8 cellular contexts compared by ENCODE assay signal in the genomic region with DNA sequence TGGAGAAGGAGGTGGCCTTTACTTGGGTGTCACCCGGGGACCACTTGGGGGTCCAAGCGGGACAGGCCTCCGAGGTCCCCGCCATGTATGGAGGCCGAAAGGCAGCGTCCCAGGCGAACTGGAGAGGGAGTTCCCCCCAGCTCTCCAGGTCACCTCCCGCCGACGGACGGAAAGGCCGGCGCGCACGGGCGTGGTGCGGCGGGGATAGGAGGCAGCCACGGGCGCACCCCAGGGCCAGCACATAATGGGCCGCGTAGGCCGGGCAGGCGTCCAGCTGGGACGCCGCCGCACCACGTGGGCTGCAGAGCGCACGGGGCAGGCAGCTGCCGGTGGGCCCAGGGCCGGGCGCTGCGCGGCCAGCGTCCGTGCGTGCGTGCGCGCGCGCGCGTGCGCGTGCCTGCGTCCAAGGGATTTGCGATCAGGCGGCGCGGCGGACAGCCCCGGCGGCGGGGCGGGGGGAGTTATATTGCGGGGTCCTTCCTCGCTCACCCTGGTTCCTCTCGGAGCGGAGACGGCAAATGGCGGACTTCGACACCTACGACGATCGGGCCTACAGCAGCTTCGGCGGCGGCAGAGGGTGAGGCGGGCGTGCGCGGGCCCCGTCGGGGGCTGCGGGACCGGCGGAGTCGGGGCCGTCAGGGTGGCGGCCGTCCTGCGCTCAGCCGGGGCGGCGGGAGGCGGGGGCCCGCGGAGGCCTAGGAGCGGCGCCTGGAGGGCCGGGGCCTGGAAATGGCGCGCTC. TPM values are rescaled to one million over a fixed set of nuclear protein-coding genes. Genes with fewer than 3 reads are reported as not detected.
DNase-seq lines count a peak whose midpoint lies in the region; ATAC-seq and TF ChIP-seq lines count a peak whose summit lies in the region.

A gene (plus strand): TSS at position 491 of the 740 bp plus-strand sequence. CDS start 28 bp downstream, at position 519.

- peak; percentile 97 for ATAC-seq in naive thymus-derived CD4-positive, alpha-beta T cell
- ATAC-seq in stimulated activated memory B cell treated with anti-CD40 and anti-IgM and Interleukin-4, amounts not matched to agents 10 μg/mL and 1 μg/mL and 100 μg/mL, for 72 hours = peak; percentile 96

- H3K4me3 Mint-ChIP-seq in naive thymus-derived CD4-positive, alpha-beta T cell = peak within 1 kb of the TSS; percentile 86 to 98 (median 92)
- H3K4me3 Mint-ChIP-seq in stimulated activated memory B cell treated with anti-CD40 and anti-IgM and Interleukin-4, amounts not matched to agents 10 μg/mL and 1 μg/mL and 100 μg/mL, for 72 hours = peak within 1 kb of the TSS; percentile 95

- intact Hi-C loops in naive thymus-derived CD4-positive, alpha-beta T cell (cut with micrococcal nuclease) = loop anchor here (1.0 to 10.0 kb wide), 12 partner anchors 9 to 1743 kb away; a partner anchor contains a TSS

- H3K27ac ChIP-seq in fibroblast of lung (ENCODE audit: insufficient read depth, low read length) = peak within 1 kb of the TSS; percentile 96
- H3K27ac ChIP-seq in naive thymus-derived CD4-positive, alpha-beta T cell (ENCODE audit: low read depth, low read length) = peak within 1 kb of the TSS; percentile 99

- peak within 1 kb of the TSS; percentile 56 for H2AFZ ChIP-seq in fibroblast of lung (ENCODE audit: low read length)

- H4K20me1 ChIP-seq in fibroblast of lung (ENCODE audit: control insufficient read depth, extremely low read depth, insufficient read depth, low read length) = no peaks in the 10 kb centered on the region

- no peaks in the 10 kb centered on the region for H3K27me3 Mint-ChIP-seq in naive thymus-derived CD4-positive, alpha-beta T cell
- no peaks in the 10 kb centered on the region for H3K27me3 Mint-ChIP-seq in stimulated activated memory B cell treated with anti-CD40 and anti-IgM and Interleukin-4, amounts not matched to agents 10 μg/mL and 1 μg/mL and 100 μg/mL, for 72 hours

- no peaks in the 10 kb centered on the region for H3K9me3 ChIP-seq in fibroblast of lung (ENCODE audit: control insufficient read depth, insufficient read depth, low read depth, low read length)
- H3K9me3 ChIP-seq in naive thymus-derived CD4-positive, alpha-beta T cell (ENCODE audit: control insufficient read depth in 2 of 3, low read length in 3 of 3) = no peaks in the 10 kb centered on the region

- H3K9ac ChIP-seq in fibroblast of lung (ENCODE audit: insufficient read depth, low read length) = peak within 1 kb of the TSS; percentile 96

- peaks cover 32 to 57% (median 47%) of the 10 kb centered on the region in 7 donors for H3K4me1 Mint-ChIP-seq in naive thymus-derived CD4-positive, alpha-beta T cell
- H3K4me1 Mint-ChIP-seq in stimulated activated memory B cell treated with anti-CD40 and anti-IgM and Interleukin-4, amounts not matched to agents 10 μg/mL and 1 μg/mL and 100 μg/mL, for 72 hours = peaks cover 37% of the 10 kb centered on the region

- peaks cover 0 to 19% (median 10%) of the 10 kb centered on the region in 5 donors for H3K36me3 Mint-ChIP-seq in naive thymus-derived CD4-positive, alpha-beta T cell
- H3K36me3 Mint-ChIP-seq in stimulated activated memory B cell treated with anti-CD40 and anti-IgM and Interleukin-4, amounts not matched to agents 10 μg/mL and 1 μg/mL and 100 μg/mL, for 72 hours = peaks cover 10% of the 10 kb centered on the region

- peak within 1 kb of the TSS; percentile 88 to 97 (median 94) for H3K27ac Mint-ChIP-seq in naive thymus-derived CD4-positive, alpha-beta T cell
- peak within 1 kb of the TSS; percentile 91 for H3K27ac Mint-ChIP-seq in stimulated activated memory B cell treated with anti-CD40 and anti-IgM and Interleukin-4, amounts not matched to agents 10 μg/mL and 1 μg/mL and 100 μg/mL, for 72 hours

- no peaks in the 10 kb centered on the region for H3K9me3 Mint-ChIP-seq in naive thymus-derived CD4-positive, alpha-beta T cell
- H3K9me3 Mint-ChIP-seq in stimulated activated memory B cell treated with anti-CD40 and anti-IgM and Interleukin-4, amounts not matched to agents 10 μg/mL and 1 μg/mL and 100 μg/mL, for 72 hours = no peaks in the 10 kb centered on the region

- DNase-seq in Daoy (ENCODE audit: low read depth) (peak; percentile 100), GOT3 (lab: John Stamatoyannopoulos, UW) (peak; percentile 91), LNCaP clone FGC (ENCODE audit: low read depth) (peak; percentile 80), RPMI8226 (peak; percentile 98), fibroblast of lung (ENCODE audit: low read depth in 2 of 2) (peak; percentile 94 to 96)
- DNase-seq in activated T-helper 1 cell treated with anti-CD3 and anti-CD28 coated beads, Interleukin-2, amount 50 U/mL, for 16 hours (ENCODE audit: low read depth in 1 of 2, low spot score in 1 of 2) = peak; percentile 93 to 94
- peak; percentile 90 to 97 (median 95) for DNase-seq in naive thymus-derived CD4-positive, alpha-beta T cell

- H3K4me2 ChIP-seq in fibroblast of lung (ENCODE audit: extremely low read depth, insufficient read depth, low read length) = peak within 1 kb of the TSS; percentile 98

- CTCF ChIA-PET in naive thymus-derived CD4-positive, alpha-beta T cell (lab: Charles Lee) = interaction anchor here (0.6 kb wide), 1 partner anchor 107 kb away, joined by 4 read pairs; no protein-coding TSS in a partner anchor

- POLR2A ChIA-PET in naive thymus-derived CD4-positive, alpha-beta T cell (lab: Charles Lee) = interaction anchor here (0.9 to 3.3 kb wide), 12 partner anchors 9 to 485 kb away, joined by 3 to 32 read pairs (median 5); a partner anchor contains a TSS

- peaks cover 4% of the 10 kb centered on the region for H3K36me3 ChIP-seq in fibroblast of lung (ENCODE audit: control insufficient read depth, insufficient read depth, low read length)
- H3K36me3 ChIP-seq in naive thymus-derived CD4-positive, alpha-beta T cell (ENCODE audit: control insufficient read depth in 2 of 3, insufficient read depth in 3 of 3, low read length in 3 of 3) = peaks cover 0 to 10% (median 0%) of the 10 kb centered on the region in 3 experiments

- H3K4me3 ChIP-seq in LNCaP clone FGC (ENCODE audit: low read depth, low read length) = peak within 1 kb of the TSS; percentile 94
- H3K4me3 ChIP-seq in fibroblast of lung (replicated peaks in 1 of 4; ENCODE audit: control extremely low read depth in 1 of 4, insufficient read depth in 1 of 4, low read depth in 3 of 4, low read length in 4 of 4) = peak within 1 kb of the TSS; percentile 59 to 96 (median 90)
- H3K4me3 ChIP-seq in naive thymus-derived CD4-positive, alpha-beta T cell (ENCODE audit: low read length) = peak within 1 kb of the TSS; percentile 87

- TF ChIP-seq CTCF in LNCaP clone FGC (IDR thresholded peaks at IDR 0.05; ENCODE audit: control insufficient read depth, extremely low read depth, insufficient read depth) = no peak
- no peak for TF ChIP-seq CTCF in fibroblast of lung (conservative IDR thresholded peaks at IDR 0.05 in 1 of 2, IDR thresholded peaks at IDR 0.05 in 1 of 2; ENCODE audit: low read depth in 1 of 2, low read length in 2 of 2)

- peaks cover 48% of the 10 kb centered on the region for H3K79me2 ChIP-seq in fibroblast of lung (ENCODE audit: control insufficient read depth, insufficient read depth, low read length)

- H3K4me1 ChIP-seq in fibroblast of lung (ENCODE audit: control insufficient read depth, extremely low read depth, insufficient read depth, low read length) = peaks cover 15% of the 10 kb centered on the region
- peaks cover 41 to 43% of the 10 kb centered on the region in 2 donors for H3K4me1 ChIP-seq in naive thymus-derived CD4-positive, alpha-beta T cell (ENCODE audit: control insufficient read depth in 2 of 2, insufficient read depth in 2 of 2, low read length in 2 of 2)

- no peaks in the 10 kb centered on the region for H3K27me3 ChIP-seq in fibroblast of lung (ENCODE audit: control insufficient read depth, insufficient read depth, low read length)
- no peaks in the 10 kb centered on the region for H3K27me3 ChIP-seq in naive thymus-derived CD4-positive, alpha-beta T cell (ENCODE audit: control insufficient read depth in 2 of 2, insufficient read depth in 2 of 2, low read length in 2 of 2)

RNA-seq across cellular contexts. Expression of the gene that starts here (rescaled TPM):
- 328 and 366 TPM in 2 replicates for total RNA-seq in Daoy (2014; rRNA removed; shearing (Covaris generic))
- 308 and 361 TPM in 2 replicates for total RNA-seq in fibroblast of lung
- polyA plus RNA-seq in fibroblast of lung = 292 and 301 TPM in 2 replicates
- 289 and 326 TPM in 2 replicates for polyA plus RNA-seq in fibroblast of lung (2012)
- polyA minus RNA-seq in fibroblast of lung (ENCODE audit: low replicate concordance) = 204 and 250 TPM in 2 replicates
- 100 to 1,000 TPM; 163 to 284 (median 223) TPM for total RNA-seq in naive thymus-derived CD4-positive, alpha-beta T cell
- polyA plus RNA-seq in naive thymus-derived CD4-positive, alpha-beta T cell = 100 to 1,000 TPM; 256 to 280 TPM

Comparison
In these comparisons a context has a peak if more than half of its experiments do, and no peak if none do; other contexts are left out.
1. Peak in every context shown above with its lines: DNase-seq, ATAC-seq, H3K4me3 ChIP-seq and H3K27ac ChIP-seq.